Comparison of ENCODE assay signal across 20 cellular contexts in the genomic region with DNA sequence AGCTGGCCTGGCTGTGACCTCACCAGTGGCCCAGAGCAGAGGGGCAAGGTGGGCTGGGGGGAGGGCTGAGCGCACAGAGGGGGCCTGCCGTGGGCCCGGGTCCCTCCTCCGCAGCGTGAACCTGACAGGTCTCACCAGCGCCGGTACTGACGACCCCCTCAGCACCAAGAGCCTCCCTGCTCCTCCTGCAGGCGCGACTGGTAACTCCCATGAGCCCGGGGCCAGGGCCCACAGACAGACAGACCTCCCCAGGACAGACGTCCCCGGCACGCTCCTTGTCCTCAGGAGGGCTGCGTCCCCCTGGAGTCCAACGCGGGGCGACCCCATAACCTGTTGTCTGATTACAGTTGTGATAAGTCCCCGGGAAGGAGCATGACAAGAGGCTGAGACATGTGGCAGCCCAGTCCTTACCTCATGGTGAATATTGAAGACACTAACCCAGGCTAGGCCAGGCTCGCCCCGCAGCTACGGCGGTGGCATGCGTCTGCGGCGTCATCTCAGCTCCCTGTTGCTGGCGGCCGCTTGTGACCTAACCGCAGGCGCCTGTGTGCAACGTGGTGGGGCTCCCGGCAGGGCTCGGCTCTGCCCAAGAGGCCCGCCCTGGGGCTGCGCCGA. TPM values are rescaled to one million over a fixed set of nuclear protein-coding genes. Genes with fewer than 3 reads are reported as not detected.
"Had no signal": no experiment of that assay in that cellular context is flagged by ENCODE, and none has a peak within 500 bp of the region (broad histone marks: within the 10 kb centered on the region; RNA-seq: fewer than 3 reads in every experiment).

No MANE protein-coding gene starts in this region.

- H3K27ac ChIP-seq: body of pancreas, colonic mucosa, esophagus muscularis mucosa, prostate gland, transverse colon had no signal

- DNase-seq: activated B cell treated with CpG ODN at 0.5 μM for 24 hours; activated CD4-positive, alpha-beta T cell treated with anti-CD3 and anti-CD28 coated beads, Interleukin-2, amount 10 ng/mL, durations not matched to agents 7 days and 5 days; activated gamma-delta T cell treated with Interleukin-2 at 50 U/mL for 16 hours; amniotic stem cell; body of pancreas; caudate nucleus; colonic mucosa; nucleus accumbens; small intestine; stimulated activated CD4-positive, alpha-beta T cell treated with anti-CD3 and anti-CD28 coated beads, Interleukin-4, amount 100 ng/mL, for 4 hours; stimulated activated naive CD8-positive, alpha-beta T cell treated with anti-CD3 and anti-CD28 coated beads, Interleukin-15, Interleukin-2, amounts not matched to agents 100 U/mL and 50 U/mL, for 24 hours; T-helper 2 cell; transverse colon had no signal

- H3K4me3 Mint-ChIP-seq: activated B cell treated with CpG ODN at 0.5 μM for 24 hours; activated CD4-positive, alpha-beta T cell treated with anti-CD3 and anti-CD28 coated beads, Interleukin-2, amount 10 ng/mL, durations not matched to agents 7 days and 5 days; activated naive CD8-positive, alpha-beta T cell had no signal

- H3K4me1 ChIP-seq: colonic mucosa, prostate gland, transverse colon had no signal

- H3K27me3 ChIP-seq: body of pancreas, colonic mucosa, esophagus muscularis mucosa, transverse colon had no signal

- H3K9me3 ChIP-seq: body of pancreas, colonic mucosa, esophagus muscularis mucosa, prostate gland, transverse colon had no signal

- H3K9me3 Mint-ChIP-seq: activated B cell treated with CpG ODN at 0.5 μM for 24 hours; activated CD4-positive, alpha-beta T cell treated with anti-CD3 and anti-CD28 coated beads, Interleukin-2, amount 10 ng/mL, durations not matched to agents 7 days and 5 days; nephron had no signal

- ATAC-seq: body of pancreas; stimulated activated naive CD8-positive, alpha-beta T cell treated with anti-CD3 and anti-CD28 coated beads, Interleukin-15, Interleukin-2, amounts not matched to agents 100 U/mL and 50 U/mL, for 24 hours had no signal

- H3K4me3 ChIP-seq: body of pancreas, colonic mucosa, esophagus muscularis mucosa, prostate gland, transverse colon had no signal

- H3K27ac Mint-ChIP-seq: activated B cell treated with CpG ODN at 0.5 μM for 24 hours; activated CD4-positive, alpha-beta T cell treated with anti-CD3 and anti-CD28 coated beads, Interleukin-2, amount 10 ng/mL, durations not matched to agents 7 days and 5 days; activated naive CD8-positive, alpha-beta T cell had no signal

- H3K27me3 Mint-ChIP-seq: activated B cell treated with CpG ODN at 0.5 μM for 24 hours; activated CD4-positive, alpha-beta T cell treated with anti-CD3 and anti-CD28 coated beads, Interleukin-2, amount 10 ng/mL, durations not matched to agents 7 days and 5 days; activated naive CD8-positive, alpha-beta T cell had no signal

RNA-seq across cellular contexts. Expression of gene ASMT, which starts 15.0 kb away (rescaled TPM):
- total RNA-seq: activated CD4-positive, alpha-beta T cell treated with anti-CD3 and anti-CD28 coated beads, Interleukin-2, amount 10 ng/mL, durations not matched to agents 7 days and 5 days; body of pancreas; liver; right cardiac atrium; transverse colon had no signal
- polyA plus RNA-seq: keratinocyte, right cardiac atrium had no signal
